In the genomic region with DNA sequence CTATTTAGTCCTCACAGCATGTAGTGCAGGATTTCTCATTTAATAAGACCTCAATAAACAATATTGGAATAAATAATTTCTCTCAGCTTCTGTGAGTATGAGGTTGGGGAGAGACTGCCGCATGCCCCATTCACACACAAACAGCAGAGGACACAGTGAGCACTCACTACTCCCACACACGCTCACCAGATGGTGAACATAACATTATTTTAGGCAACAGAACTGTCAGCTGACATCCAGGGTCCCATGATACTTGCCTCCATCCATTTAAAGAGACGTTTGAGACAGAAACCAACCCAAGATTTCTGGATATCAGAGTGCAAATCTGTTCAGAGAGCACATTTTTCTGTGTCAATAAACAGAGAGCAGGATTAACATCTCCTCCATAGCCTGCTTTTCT, we compare ENCODE assay signal across 12 cellular contexts.
A peak's percentile ranks its signal among the peaks of the same experiment; 100 is the strongest.
DNase-seq lines count a peak whose midpoint lies in the region; ATAC-seq, FAIRE-seq and TF ChIP-seq lines count a peak whose summit lies in the region.
"Had no signal": no experiment of that assay in that cellular context is flagged by ENCODE, and none has a peak within 500 bp of the region (broad histone marks: within the 10 kb centered on the region; RNA-seq: fewer than 3 reads in every experiment).

No MANE protein-coding gene starts in this region.

- no peak for DNase-seq in activated naive CD4-positive, alpha-beta T cell treated with anti-CD3 and anti-CD28 coated beads, Interleukin-2, amount 10 ng/mL, durations not matched to agents 7 days and 5 days
- DNase-seq in activated naive CD4-positive, alpha-beta T cell treated with Interleukin-2 at 50 U/mL for 16 hours: no peak
- DNase-seq in NCI-H524 treated with DMSO at 0.1 percent for 48 hours (lab: John Stamatoyannopoulos, UW) (peak; percentile 41), cerebellar cortex (ENCODE audit: low spot score) (peak; percentile 90), DMS79 (lab: John Stamatoyannopoulos, UW) (no peak), H54 (ENCODE audit: insufficient read length, low spot score) (no peak)
- no peak for DNase-seq in stimulated activated naive CD8-positive, alpha-beta T cell treated with anti-CD3 and anti-CD28 coated beads, Interleukin-15, amount 100 ng/mL, for 72 hours
- DNase-seq: Karpas-422, naive B cell, NCI-H748 treated with DMSO at 0.1 percent for 48 hours, T1000 had no signal

- peaks cover 4% of the 10 kb centered on the region for H3K9me3 Mint-ChIP-seq in activated naive CD4-positive, alpha-beta T cell treated with anti-CD3 and anti-CD28 coated beads, Interleukin-2, amount 10 ng/mL, durations not matched to agents 7 days and 5 days
- no peaks in the 10 kb centered on the region for H3K9me3 Mint-ChIP-seq in stimulated activated naive CD8-positive, alpha-beta T cell treated with anti-CD3 and anti-CD28 coated beads, Interleukin-15, amount 100 ng/mL, for 72 hours

- no peak for FAIRE-seq in H54 (lab: Jason Lieb, UNC)

- H3K4me1 Mint-ChIP-seq in activated naive CD4-positive, alpha-beta T cell treated with anti-CD3 and anti-CD28 coated beads, Interleukin-2, amount 10 ng/mL, durations not matched to agents 7 days and 5 days: peaks cover 99% of the 10 kb centered on the region
- peaks cover 91% of the 10 kb centered on the region for H3K4me1 Mint-ChIP-seq in stimulated activated naive CD8-positive, alpha-beta T cell treated with anti-CD3 and anti-CD28 coated beads, Interleukin-15, amount 100 ng/mL, for 72 hours

- peaks cover 74% of the 10 kb centered on the region for H3K36me3 Mint-ChIP-seq in activated naive CD4-positive, alpha-beta T cell treated with anti-CD3 and anti-CD28 coated beads, Interleukin-2, amount 10 ng/mL, durations not matched to agents 7 days and 5 days
- H3K36me3 Mint-ChIP-seq: naive B cell had no signal

- no peak for TF ChIP-seq POLR2A in H54 (IDR thresholded peaks at IDR 0.05; ENCODE audit: low read depth, low read length)

- CTCF ChIA-PET in activated naive CD4-positive, alpha-beta T cell treated with anti-CD3 and anti-CD28 coated beads, Interleukin-2, amount 10 ng/mL, durations not matched to agents 7 days and 5 days (lab: Charles Lee): interaction anchor here (1.4 kb wide), 1 partner anchor 35 kb away, joined by 4 read pairs; no protein-coding TSS in a partner anchor

- H3K27me3 Mint-ChIP-seq in activated naive CD4-positive, alpha-beta T cell treated with anti-CD3 and anti-CD28 coated beads, Interleukin-2, amount 10 ng/mL, durations not matched to agents 7 days and 5 days: no peaks in the 10 kb centered on the region
- H3K27me3 Mint-ChIP-seq in stimulated activated naive CD8-positive, alpha-beta T cell treated with anti-CD3 and anti-CD28 coated beads, Interleukin-15, amount 100 ng/mL, for 72 hours: no peaks in the 10 kb centered on the region

- ATAC-seq in stimulated activated naive CD8-positive, alpha-beta T cell treated with anti-CD3 and anti-CD28 coated beads, Interleukin-15, amount 100 ng/mL, for 72 hours: peak; percentile 29
- no peak for ATAC-seq in GM21381 (IDR thresholded peaks at IDR 0.05; ENCODE audit: unreplicated experiment)

- H3K27ac Mint-ChIP-seq in activated naive CD4-positive, alpha-beta T cell treated with anti-CD3 and anti-CD28 coated beads, Interleukin-2, amount 10 ng/mL, durations not matched to agents 7 days and 5 days: peak overlapping the region; percentile 82
- H3K27ac Mint-ChIP-seq in stimulated activated naive CD8-positive, alpha-beta T cell treated with anti-CD3 and anti-CD28 coated beads, Interleukin-15, amount 100 ng/mL, for 72 hours: no peak overlapping the region

- H3K4me3 Mint-ChIP-seq in activated naive CD4-positive, alpha-beta T cell treated with anti-CD3 and anti-CD28 coated beads, Interleukin-2, amount 10 ng/mL, durations not matched to agents 7 days and 5 days: peak overlapping the region; percentile 11
- H3K4me3 Mint-ChIP-seq in stimulated activated naive CD8-positive, alpha-beta T cell treated with anti-CD3 and anti-CD28 coated beads, Interleukin-15, amount 100 ng/mL, for 72 hours: peak overlapping the region; percentile 58 to 62
- H3K4me3 Mint-ChIP-seq: naive B cell had no signal

Comparison
In these comparisons a context has a peak if more than half of its experiments do, and no peak if none do; other contexts are left out.
1. DNase-seq: peak in NCI-H524 treated with DMSO at 0.1 percent for 48 hours (single experiment) and cerebellar cortex (single experiment); none in activated naive CD4-positive, alpha-beta T cell treated with anti-CD3 and anti-CD28 coated beads, Interleukin-2, amount 10 ng/mL, durations not matched to agents 7 days and 5 days (single experiment), activated naive CD4-positive, alpha-beta T cell treated with Interleukin-2 at 50 U/mL for 16 hours (single experiment), stimulated activated naive CD8-positive, alpha-beta T cell treated with anti-CD3 and anti-CD28 coated beads, Interleukin-15, amount 100 ng/mL, for 72 hours (0 of 2), DMS79 (single experiment) and H54 (single experiment).